13 cellular contexts compared by ENCODE assay signal in the genomic region with DNA sequence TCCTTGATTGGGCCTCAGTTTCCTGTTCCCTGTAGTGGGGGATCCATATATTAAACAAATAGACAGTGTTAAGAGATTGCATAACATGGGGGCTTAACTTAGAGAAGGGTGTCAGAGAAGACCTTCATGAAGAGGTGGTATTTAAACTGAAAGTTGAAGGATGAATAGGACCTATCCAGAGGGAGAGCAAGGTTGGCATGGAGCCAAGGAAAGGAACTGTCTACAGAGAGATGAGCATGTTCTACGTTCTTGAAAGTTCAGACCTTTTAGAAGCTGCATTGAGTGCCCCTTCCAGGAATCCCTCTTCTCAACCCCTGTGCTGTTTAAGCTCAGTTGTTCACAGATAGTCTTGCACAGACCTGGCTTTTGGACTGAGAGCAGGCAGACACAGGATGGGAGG. TPM values are rescaled to one million over a fixed set of nuclear protein-coding genes. Genes with fewer than 3 reads are reported as not detected.
A peak's percentile ranks its signal among the peaks of the same experiment; 100 is the strongest.
DNase-seq lines count a peak whose midpoint lies in the region; ATAC-seq and TF ChIP-seq lines count a peak whose summit lies in the region.
"Had no signal": no experiment of that assay in that cellular context is flagged by ENCODE, and none has a peak within 500 bp of the region (broad histone marks: within the 10 kb centered on the region; RNA-seq: fewer than 3 reads in every experiment).

No MANE protein-coding gene starts in this region.

- H3K4me3 Mint-ChIP-seq in activated T-cell treated with anti-CD3 and anti-CD28 coated beads, Interleukin-2, amount 50 U/mL, for 4 hours: peak overlapping the region; percentile 98

- H3K4me2 ChIP-seq in PC-9 (0 out of 2 replicates have a peak overlapping the region, but pooled peaks have one; percentile 91), fibroblast of lung (ENCODE audit: extremely low read depth, insufficient read depth, low read length) (peak overlapping the region; percentile 67), skeletal muscle satellite cell (ENCODE audit: low read length) (peak overlapping the region; percentile 98)

- H2AFZ ChIP-seq in PC-9: no peak overlapping the region
- H2AFZ ChIP-seq in fibroblast of lung (ENCODE audit: low read length): no peak overlapping the region

- intact Hi-C loops in PC-9 (cut with micrococcal nuclease; ENCODE audit: unreplicated experiment): loop anchor here (5.0 kb wide), 2 partner anchors 164 to 224 kb away; no protein-coding TSS in a partner anchor

- POLR2A ChIA-PET in PC-9 (lab: Charles Lee; ENCODE audit: unreplicated experiment): no interaction called here

- no peaks in the 10 kb centered on the region for H3K9me2 ChIP-seq in PC-9 (ENCODE audit: insufficient read depth)

- H3K9me3 ChIP-seq in PC-9 (ENCODE audit: insufficient read depth, low read depth): no peaks in the 10 kb centered on the region
- no peaks in the 10 kb centered on the region for H3K9me3 ChIP-seq in fibroblast of lung (ENCODE audit: control insufficient read depth, insufficient read depth, low read depth, low read length)
- H3K9me3 ChIP-seq in skeletal muscle satellite cell (replicated peaks; ENCODE audit: low read length): no peaks in the 10 kb centered on the region

- no peaks in the 10 kb centered on the region for H3K9me3 Mint-ChIP-seq in activated T-cell treated with anti-CD3 and anti-CD28 coated beads, Interleukin-2, amount 50 U/mL, for 4 hours
- H3K9me3 Mint-ChIP-seq: H9 had no signal

- H3K4me1 ChIP-seq in PC-9 (replicated peaks; ENCODE audit: insufficient read depth) (peaks cover 12% of the 10 kb centered on the region), fibroblast of lung (ENCODE audit: control insufficient read depth, extremely low read depth, insufficient read depth, low read length) (peaks cover 6% of the 10 kb centered on the region), skeletal muscle satellite cell (ENCODE audit: control insufficient read depth, insufficient read depth, low read length) (peaks cover 15% of the 10 kb centered on the region), foreskin keratinocyte (no peaks in the 10 kb centered on the region)

- H3F3A ChIP-seq in PC-9 (ENCODE audit: insufficient read depth, low read depth): no peaks in the 10 kb centered on the region

- H3K4me3 ChIP-seq in PC-9 (no peak overlapping the region), fibroblast of lung (replicated peaks in 1 of 4; ENCODE audit: control extremely low read depth in 1 of 4, insufficient read depth in 1 of 4, low read depth in 3 of 4, low read length in 4 of 4) (no peak overlapping the region), skeletal muscle satellite cell (ENCODE audit: low read length) (no peak overlapping the region)

- ATAC-seq in activated T-cell treated with anti-CD3 and anti-CD28 coated beads, Interleukin-2, amount 50 U/mL, for 4 hours: no peak
- no peak for ATAC-seq in foreskin keratinocyte
- ATAC-seq: left cardiac atrium had no signal

- H4K20me1 ChIP-seq in PC-9 (ENCODE audit: insufficient read depth) (peaks cover 34% of the 10 kb centered on the region), fibroblast of lung (ENCODE audit: control insufficient read depth, extremely low read depth, insufficient read depth, low read length) (no peaks in the 10 kb centered on the region)

- peaks cover 18% of the 10 kb centered on the region for H3K36me3 Mint-ChIP-seq in activated T-cell treated with anti-CD3 and anti-CD28 coated beads, Interleukin-2, amount 50 U/mL, for 4 hours (ENCODE audit: insufficient read depth)

- H3K9ac ChIP-seq in fibroblast of lung (ENCODE audit: insufficient read depth, low read length) (no peak overlapping the region), skeletal muscle satellite cell (ENCODE audit: low read depth, low read length) (peak overlapping the region; percentile 11)

- in situ Hi-C loops in GM13977 (cut with MboI; ENCODE audit: low pct_unique_long_range_greater_than_20kb, low sequenced_read_pairs, unreplicated experiment): loop anchor here (25.0 kb wide), 2 partner anchors 296 to 329 kb away; partner anchors contain the start of gene FLNB

- DNase-seq in activated T-cell treated with anti-CD3 and anti-CD28 coated beads, Interleukin-2, amount 50 U/mL, for 4 hours: no peak
- no peak for DNase-seq in activated T-cell treated with anti-CD3 and anti-CD28 coated beads for 4 hours
- no peak for DNase-seq in PC-9
- DNase-seq in fibroblast of lung (ENCODE audit: low read depth in 2 of 2): no peak
- no peak for DNase-seq in activated CD4-positive, CD25-positive, alpha-beta regulatory T cell treated with anti-CD3 and anti-CD28 coated beads, Interleukin-2, amount 50 U/mL, for 72 hours
- DNase-seq in GM13977 (ENCODE audit: low spot score): no peak
- DNase-seq in foreskin keratinocyte: no peak
- DNase-seq: H9; left cardiac atrium; NCI-H1436; SHP77 treated with DMSO at 0.1 percent for 48 hours; stimulated activated CD4-positive, alpha-beta T cell treated with anti-CD3 and anti-CD28 coated beads, Interleukin-15, amount 100 ng/mL, for 24 hours had no signal

- H3K27ac ChIP-seq in PC-9 (no peak overlapping the region), fibroblast of lung (ENCODE audit: insufficient read depth, low read length) (no peak overlapping the region), foreskin keratinocyte (no peak overlapping the region)

- no TSS peak for BruUV-seq in PC-9 (replicated peaks; lab: Mats Ljungman, UMichigan)

- H3K27me3 Mint-ChIP-seq in activated T-cell treated with anti-CD3 and anti-CD28 coated beads, Interleukin-2, amount 50 U/mL, for 4 hours (ENCODE audit: low read depth): no peaks in the 10 kb centered on the region

- H3K36me3 ChIP-seq in PC-9 (ENCODE audit: low read depth): peaks cover 31% of the 10 kb centered on the region
- peaks cover 10% of the 10 kb centered on the region for H3K36me3 ChIP-seq in fibroblast of lung (ENCODE audit: control insufficient read depth, insufficient read depth, low read length)
- peaks cover 41% of the 10 kb centered on the region for H3K36me3 ChIP-seq in skeletal muscle satellite cell (ENCODE audit: insufficient read depth, low read length)

- H3K4me1 Mint-ChIP-seq in activated T-cell treated with anti-CD3 and anti-CD28 coated beads, Interleukin-2, amount 50 U/mL, for 4 hours (ENCODE audit: low read depth): peaks cover 37% of the 10 kb centered on the region

- CTCF ChIA-PET in PC-9 (lab: Charles Lee): interaction anchor here (0.6 kb wide), 2 partner anchors 74 to 120 kb away, joined by 4 to 7 read pairs; no protein-coding TSS in a partner anchor

- H3K27me3 ChIP-seq in PC-9 (ENCODE audit: insufficient read depth, low read depth) (no peaks in the 10 kb centered on the region), fibroblast of lung (ENCODE audit: control insufficient read depth, insufficient read depth, low read length) (no peaks in the 10 kb centered on the region), skeletal muscle satellite cell (ENCODE audit: control insufficient read depth, insufficient read depth, low read length) (no peaks in the 10 kb centered on the region), foreskin keratinocyte (no peaks in the 10 kb centered on the region)

- TF ChIP-seq CTCF in PC-9 (conservative IDR thresholded peaks at IDR 0.05) (no peak), fibroblast of lung (conservative IDR thresholded peaks at IDR 0.05 in 1 of 2, IDR thresholded peaks at IDR 0.05 in 1 of 2; ENCODE audit: low read depth in 1 of 2, low read length in 2 of 2) (no peak), GM13977 (IDR thresholded peaks at IDR 0.05; ENCODE audit: extremely low read depth, insufficient read depth, missing control alignments) (no peak), foreskin keratinocyte (conservative IDR thresholded peaks at IDR 0.05) (no peak)

- peaks cover 44% of the 10 kb centered on the region for H3K79me2 ChIP-seq in PC-9 (ENCODE audit: low read depth)
- H3K79me2 ChIP-seq in fibroblast of lung (ENCODE audit: control insufficient read depth, insufficient read depth, low read length): peaks cover 39% of the 10 kb centered on the region

RNA-seq across cellular contexts. Expression of gene HTD2, which starts 2.4 kb away (rescaled TPM):
- total RNA-seq in activated T-cell treated with anti-CD3 and anti-CD28 coated beads, Interleukin-2, amount 50 U/mL, for 4 hours: 10 to 100 TPM; 14.4 to 16.1 (median 15.9) TPM
- total RNA-seq in PC-9 (2021) (6.2 and 7.4 TPM in 2 replicates), fibroblast of lung (8.9 and 9.5 TPM in 2 replicates), foreskin keratinocyte (6.5 and 7.5 TPM in 2 replicates)
- polyA plus RNA-seq in fibroblast of lung (8.6 and 10.3 TPM in 2 replicates), foreskin keratinocyte (5.2 and 7.0 TPM in 2 replicates)
- polyA plus RNA-seq in fibroblast of lung (2012): 5.0 and 6.3 TPM in 2 replicates
- polyA minus RNA-seq in fibroblast of lung (ENCODE audit: low replicate concordance): 1.1 TPM in 2 replicates
- 5.6 and 8.1 TPM in 2 replicates for total RNA-seq in skeletal muscle satellite cell (2012; rRNA removed)

RNA-seq across cellular contexts. Expression of gene RPP14, which starts 2.7 kb away (rescaled TPM):
- total RNA-seq in activated T-cell treated with anti-CD3 and anti-CD28 coated beads, Interleukin-2, amount 50 U/mL, for 4 hours: 10 to 100 TPM; 21.6 to 24.8 (median 23.8) TPM
- 13.2 and 13.8 TPM in 2 replicates for total RNA-seq in PC-9 (2021)
- total RNA-seq in fibroblast of lung: 10.6 and 11.0 TPM in 2 replicates
- 16.9 and 17.1 TPM in 2 replicates for polyA plus RNA-seq in fibroblast of lung
- 9.5 and 10.1 TPM in 2 replicates for polyA plus RNA-seq in fibroblast of lung (2012)
- 0.43 and 10.3 TPM in 2 replicates for polyA minus RNA-seq in fibroblast of lung (ENCODE audit: low replicate concordance)
- total RNA-seq in skeletal muscle satellite cell (2012; rRNA removed): 10.3 and 14.2 TPM in 2 replicates
- 13.5 and 13.6 TPM in 2 replicates for total RNA-seq in foreskin keratinocyte
- 8.3 and 8.7 TPM in 2 replicates for polyA plus RNA-seq in foreskin keratinocyte

RNA-seq across cellular contexts. Expression of gene PXK, which starts 24.0 kb away (rescaled TPM):
- total RNA-seq in activated T-cell treated with anti-CD3 and anti-CD28 coated beads, Interleukin-2, amount 50 U/mL, for 4 hours: 10 to 100 TPM; 30.1 to 40.2 (median 32.2) TPM
- 3.3 and 4.4 TPM in 2 replicates for total RNA-seq in PC-9 (2021)
- 56.8 and 65.2 TPM in 2 replicates for total RNA-seq in fibroblast of lung
- polyA plus RNA-seq in fibroblast of lung: 49.6 and 54.6 TPM in 2 replicates
- polyA plus RNA-seq in fibroblast of lung (2012): 26.8 and 33.5 TPM in 2 replicates
- polyA minus RNA-seq in fibroblast of lung (ENCODE audit: low replicate concordance): 15.4 and 20.1 TPM in 2 replicates
- 22.1 and 25.3 TPM in 2 replicates for total RNA-seq in skeletal muscle satellite cell (2012; rRNA removed)
- 14.5 and 18.8 TPM in 2 replicates for total RNA-seq in foreskin keratinocyte
- 7.9 and 8.0 TPM in 2 replicates for polyA plus RNA-seq in foreskin keratinocyte
